12 cellular contexts compared by ENCODE assay signal in genomic region chr6:9502991-9503761, GRCh38.
DNase-seq lines count a peak whose midpoint lies in the region; ATAC-seq and TF ChIP-seq lines count a peak whose summit lies in the region.
"Had no signal": no experiment of that assay in that cellular context is flagged by ENCODE, and none has a peak within 500 bp of the region (broad histone marks: within the 10 kb centered on the region; RNA-seq: fewer than 3 reads in every experiment).

No MANE protein-coding gene starts in this region.

- no peaks in the 10 kb centered on the region for H4K20me1 ChIP-seq in GM23338 (replicated peaks; ENCODE audit: insufficient read depth)

- intact Hi-C loops in activated CD8-positive, alpha-beta T cell treated with anti-CD3 and anti-CD28 coated beads for 36 hours (cut with micrococcal nuclease): no loop called here

- CTCF ChIA-PET in activated CD8-positive, alpha-beta T cell treated with anti-CD3 and anti-CD28 coated beads for 36 hours (lab: Charles Lee): no interaction called here

- no peak overlapping the region for H3K27ac ChIP-seq in GM23338 (ENCODE audit: low read depth)
- H3K27ac ChIP-seq: psoas muscle, testis had no signal

- H3K9me3 Mint-ChIP-seq in GM23338: peaks cover 11% of the 10 kb centered on the region; the same call in 1 of the 3 replicates
- peaks cover 8% of the 10 kb centered on the region for H3K9me3 Mint-ChIP-seq in osteocyte (ENCODE audit: unreplicated experiment)
- H3K9me3 Mint-ChIP-seq in activated CD8-positive, alpha-beta T cell treated with anti-CD3 and anti-CD28 coated beads for 36 hours: peaks cover 2% of the 10 kb centered on the region
- peaks cover 12% of the 10 kb centered on the region for H3K9me3 Mint-ChIP-seq in nephron progenitor cell

- POLR2A ChIA-PET in activated CD8-positive, alpha-beta T cell treated with anti-CD3 and anti-CD28 coated beads for 36 hours (lab: Charles Lee): no interaction called here

- H2AFZ ChIP-seq in GM23338: no peak overlapping the region

- H3K27ac Mint-ChIP-seq in GM23338 (no peak overlapping the region), osteocyte (ENCODE audit: unreplicated experiment) (peak overlapping the region; percentile 70), nephron progenitor cell (no peak overlapping the region)
- no peak overlapping the region for H3K27ac Mint-ChIP-seq in activated CD8-positive, alpha-beta T cell treated with anti-CD3 and anti-CD28 coated beads for 36 hours
- H3K27ac Mint-ChIP-seq: T-helper 1 cell treated with Interleukin-12 subunit alpha and Interleukin-12 subunit beta and Interleukin-4 antibody, amounts not matched to agents 30 μg/mL and 1 μg/mL, for 36 hours had no signal

- no peaks in the 10 kb centered on the region for H3K27me3 ChIP-seq in GM23338 (ENCODE audit: insufficient read depth)
- H3K27me3 ChIP-seq: testis had no signal

- H3K4me1 Mint-ChIP-seq in GM23338: peaks cover 14% of the 10 kb centered on the region
- peaks cover 26% of the 10 kb centered on the region for H3K4me1 Mint-ChIP-seq in osteocyte (ENCODE audit: unreplicated experiment)
- no peaks in the 10 kb centered on the region for H3K4me1 Mint-ChIP-seq in activated CD8-positive, alpha-beta T cell treated with anti-CD3 and anti-CD28 coated beads for 36 hours (ENCODE audit: low read depth)
- H3K4me1 Mint-ChIP-seq in nephron progenitor cell: no peaks in the 10 kb centered on the region

- H3K79me2 ChIP-seq in GM23338 (replicated peaks; ENCODE audit: insufficient read depth): no peaks in the 10 kb centered on the region

- H3K4me3 Mint-ChIP-seq in GM23338: no peak overlapping the region
- H3K4me3 Mint-ChIP-seq in osteocyte (ENCODE audit: unreplicated experiment): peak overlapping the region; percentile 33
- no peak overlapping the region for H3K4me3 Mint-ChIP-seq in activated CD8-positive, alpha-beta T cell treated with anti-CD3 and anti-CD28 coated beads for 36 hours
- H3K4me3 Mint-ChIP-seq in nephron progenitor cell: no peak overlapping the region
- H3K4me3 Mint-ChIP-seq: T-helper 1 cell treated with Interleukin-12 subunit alpha and Interleukin-12 subunit beta and Interleukin-4 antibody, amounts not matched to agents 30 μg/mL and 1 μg/mL, for 36 hours had no signal

- H3K9me2 ChIP-seq in GM23338 (ENCODE audit: insufficient read depth): no peaks in the 10 kb centered on the region

- peak; percentile 33 for DNase-seq in GM23338 (ENCODE audit: low spot score)
- DNase-seq in RKO (ENCODE audit: low spot score): peak; percentile 36
- peak; percentile 93 for DNase-seq in epithelial cell of esophagus (ENCODE audit: low read depth)
- DNase-seq in osteocyte (ENCODE audit: extremely low spot score, unreplicated experiment): no peak
- no peak for DNase-seq in NCI-H510A treated with DMSO at 0.1 percent for 48 hours (lab: John Stamatoyannopoulos, UW)
- DNase-seq in activated CD8-positive, alpha-beta T cell treated with anti-CD3 and anti-CD28 coated beads for 36 hours: no peak
- DNase-seq in NK-92 (lab: John Stamatoyannopoulos, UW; ENCODE audit: unreplicated experiment): no peak
- no peak for DNase-seq in nephron progenitor cell
- DNase-seq: left ventricle myocardium superior, psoas muscle, testis had no signal

- no peaks in the 10 kb centered on the region for H3K36me3 ChIP-seq in GM23338 (ENCODE audit: insufficient read depth)

- H3K36me3 Mint-ChIP-seq in GM23338 (ENCODE audit: low read depth): peaks cover 12% of the 10 kb centered on the region; the same call in 1 of the 3 replicates
- no peaks in the 10 kb centered on the region for H3K36me3 Mint-ChIP-seq in osteocyte (ENCODE audit: unreplicated experiment)
- H3K36me3 Mint-ChIP-seq in activated CD8-positive, alpha-beta T cell treated with anti-CD3 and anti-CD28 coated beads for 36 hours (ENCODE audit: low read depth): no peaks in the 10 kb centered on the region
- no peaks in the 10 kb centered on the region for H3K36me3 Mint-ChIP-seq in nephron progenitor cell (ENCODE audit: low read depth)

- H3F3A ChIP-seq in GM23338 (replicated peaks; ENCODE audit: low read depth): no peaks in the 10 kb centered on the region

- H3K4me1 ChIP-seq in GM23338 (ENCODE audit: insufficient read depth): peaks cover 8% of the 10 kb centered on the region
- H3K4me1 ChIP-seq: psoas muscle, testis had no signal

- 0 out of 2 replicates have a peak overlapping the region, but pooled peaks have one; percentile 15 for H3K4me2 ChIP-seq in GM23338

- peak; percentile 35; the same call in 2 of the 3 replicates for ATAC-seq in GM23338
- no peak for ATAC-seq in activated CD8-positive, alpha-beta T cell treated with anti-CD3 and anti-CD28 coated beads for 36 hours
- ATAC-seq: left ventricle myocardium superior, psoas muscle had no signal

- no peak overlapping the region for H3K4me3 ChIP-seq in GM23338
- H3K4me3 ChIP-seq in epithelial cell of esophagus (ENCODE audit: low read length): no peak overlapping the region
- H3K4me3 ChIP-seq: psoas muscle, testis had no signal

- TF ChIP-seq CTCF in GM23338 (conservative IDR thresholded peaks at IDR 0.05; ENCODE audit: low read depth in 2 of 2): no peak
- TF ChIP-seq CTCF in epithelial cell of esophagus (IDR thresholded peaks at IDR 0.05; ENCODE audit: insufficient read depth, low read depth, low read length, missing control alignments): no peak
- TF ChIP-seq CTCF in osteocyte (IDR thresholded peaks at IDR 0.05): no peak
- TF ChIP-seq CTCF in activated CD8-positive, alpha-beta T cell treated with anti-CD3 and anti-CD28 coated beads for 36 hours (IDR thresholded peaks at IDR 0.05): no peak
- no peak for TF ChIP-seq CTCF in nephron progenitor cell (IDR thresholded peaks at IDR 0.05)

- H3K27me3 Mint-ChIP-seq in GM23338 (ENCODE audit: insufficient read depth, low read depth, poor library complexity): no peaks in the 10 kb centered on the region
- no peaks in the 10 kb centered on the region for H3K27me3 Mint-ChIP-seq in osteocyte (ENCODE audit: unreplicated experiment)
- no peaks in the 10 kb centered on the region for H3K27me3 Mint-ChIP-seq in activated CD8-positive, alpha-beta T cell treated with anti-CD3 and anti-CD28 coated beads for 36 hours
- peaks cover 8% of the 10 kb centered on the region for H3K27me3 Mint-ChIP-seq in nephron progenitor cell (ENCODE audit: low read depth, poor library complexity)

TF ChIP-seq in GM23338, 12 proteins besides CTCF, POLR2A, EP300 and RAD21 (continues in another document):
- TF ChIP-seq ZNF114 (CRISPR knock-in tag; IDR thresholded peaks at IDR 0.05): no peak
- no peak for TF ChIP-seq EZH2phosphoT487 (IDR thresholded peaks at IDR 0.05; ENCODE audit: unreplicated experiment)
- no peak for TF ChIP-seq POLR2AphosphoS5 (IDR thresholded peaks at IDR 0.05; ENCODE audit: low read depth)
- no peak for TF ChIP-seq ZNF462 (CRISPR knock-in tag; IDR thresholded peaks at IDR 0.05)

Comparison
In these comparisons a context has a peak if more than half of its experiments do, and no peak if none do; other contexts are left out.
1. DNase-seq: peak in GM23338 (single experiment), RKO (single experiment) and epithelial cell of esophagus (single experiment); none in osteocyte (single experiment), NCI-H510A treated with DMSO at 0.1 percent for 48 hours (single experiment), activated CD8-positive, alpha-beta T cell treated with anti-CD3 and anti-CD28 coated beads for 36 hours (single experiment), NK-92 (single experiment) and nephron progenitor cell (single experiment).